ENCODE assay signal across 8 cellular contexts in the genomic region with DNA sequence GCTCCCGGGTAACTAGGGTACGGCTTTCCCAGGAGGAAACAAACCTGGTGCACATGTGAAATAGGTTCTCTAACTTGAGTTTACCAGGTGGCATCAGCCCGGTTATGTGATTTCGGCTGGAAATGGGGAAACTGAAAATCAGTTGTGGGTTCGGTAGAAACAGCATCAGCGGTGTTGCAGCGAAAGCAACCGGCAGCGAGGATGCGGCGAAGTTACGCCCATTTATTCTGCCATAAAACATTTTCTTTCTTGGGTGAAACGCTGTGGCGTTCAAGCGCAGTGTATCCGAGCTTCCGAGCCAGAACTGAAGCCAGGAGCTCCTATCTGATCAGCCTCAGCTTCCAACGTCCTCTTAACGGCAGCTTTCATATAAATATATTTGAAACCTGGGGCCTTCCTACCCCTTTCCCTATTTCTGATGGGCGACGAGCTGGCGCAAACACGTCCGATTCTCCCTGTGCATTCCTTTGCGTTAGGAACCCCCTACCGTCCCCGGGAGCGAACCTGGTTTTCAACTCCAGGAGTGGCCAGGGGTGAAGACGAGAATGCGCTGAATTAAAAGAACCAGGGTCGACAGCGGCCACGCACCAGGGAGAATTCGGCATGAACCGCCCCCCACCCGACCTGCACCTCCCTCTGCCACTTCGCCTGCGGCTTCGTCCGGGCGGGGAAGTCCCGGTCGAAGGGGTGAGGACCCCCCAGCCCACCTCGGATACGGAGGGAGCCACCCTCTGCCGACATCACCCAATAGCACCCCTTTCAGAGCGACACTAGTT. TPM values are rescaled to one million over a fixed set of nuclear protein-coding genes. Genes with fewer than 3 reads are reported as not detected.
A peak's percentile ranks its signal among the peaks of the same experiment; 100 is the strongest.
DNase-seq lines count a peak whose midpoint lies in the region; ATAC-seq and TF ChIP-seq lines count a peak whose summit lies in the region.

No MANE protein-coding gene starts in this region.

- H3K4me1 ChIP-seq in left ventricle myocardium inferior = peaks cover 63% of the 10 kb centered on the region
- peaks cover 16 to 22% of the 10 kb centered on the region in 2 donors for H3K4me1 ChIP-seq in mucosa of rectum (ENCODE audit: control insufficient read depth in 2 of 2, insufficient read depth in 2 of 2, low read length in 2 of 2)
- H3K4me1 ChIP-seq in upper lobe of left lung = peaks cover 19 to 33% (median 26%) of the 10 kb centered on the region in 4 donors

- H3K4me3 ChIP-seq in left ventricle myocardium inferior = peak overlapping the region; percentile 78
- peak overlapping the region; percentile 83 for H3K4me3 ChIP-seq in WERI-Rb-1 (ENCODE audit: low read depth, low read length)
- H3K4me3 ChIP-seq in mucosa of rectum (ENCODE audit: low read length in 2 of 2) = peak overlapping the region; percentile 79
- H3K4me3 ChIP-seq in upper lobe of left lung = peak overlapping the region; percentile 26 to 97 (median 74)

- TF ChIP-seq CTCF in left ventricle myocardium inferior (IDR thresholded peaks at IDR 0.05; ENCODE audit: borderline replicate concordance) = no peak
- no peak for TF ChIP-seq CTCF in WERI-Rb-1 (IDR thresholded peaks at IDR 0.05; ENCODE audit: low read depth, low read length)
- TF ChIP-seq CTCF in upper lobe of left lung (IDR thresholded peaks at IDR 0.05) = no peak

- WGBS in upper lobe of left lung, 2 donors = 1 to 3% methylated on average over 33 to 47 of the region's 47 CpGs

- peak overlapping the region; percentile 56 to 62 for H3K9ac ChIP-seq in mucosa of rectum (ENCODE audit: low read depth in 1 of 2, low read length in 2 of 2)

- H3K27ac ChIP-seq in left ventricle myocardium inferior (replicated peaks) (peak overlapping the region; percentile 90), WERI-Rb-1 (no peak overlapping the region), mucosa of rectum (ENCODE audit: low read depth in 2 of 2, low read length in 2 of 2) (no peak overlapping the region), upper lobe of left lung (no peak overlapping the region)

- H3K27me3 ChIP-seq in left ventricle myocardium inferior (ENCODE audit: low read depth) = peaks cover 15% of the 10 kb centered on the region
- H3K27me3 ChIP-seq in WERI-Rb-1 (ENCODE audit: insufficient read depth, low read depth, severe bottlenecking) = peaks cover 5% of the 10 kb centered on the region
- H3K27me3 ChIP-seq in mucosa of rectum (ENCODE audit: control insufficient read depth in 2 of 2, insufficient read depth in 2 of 2, low read length in 2 of 2) = peaks cover 0 to 14% of the 10 kb centered on the region in 2 donors
- H3K27me3 ChIP-seq in upper lobe of left lung = peaks cover 0 to 16% (median 7%) of the 10 kb centered on the region in 4 donors

- no peak for TF ChIP-seq POLR2A in upper lobe of left lung (IDR thresholded peaks at IDR 0.05)

- ATAC-seq in upper lobe of left lung (ENCODE audit: low FRiP score in 2 of 2) (no peak), HG03135 (IDR thresholded peaks at IDR 0.05; ENCODE audit: unreplicated experiment) (no peak), GM21737 (IDR thresholded peaks at IDR 0.05; ENCODE audit: unreplicated experiment) (no peak)

- no peak for TF ChIP-seq EP300 in upper lobe of left lung (IDR thresholded peaks at IDR 0.05)

- H3K36me3 ChIP-seq in left ventricle myocardium inferior (no peaks in the 10 kb centered on the region), WERI-Rb-1 (no peaks in the 10 kb centered on the region), mucosa of rectum (ENCODE audit: control insufficient read depth in 2 of 2, insufficient read depth in 2 of 2, low read length in 2 of 2) (no peaks in the 10 kb centered on the region), upper lobe of left lung (no peaks in the 10 kb centered on the region)

- DNase-seq in left ventricle myocardium inferior (no peak), cardiac septum (ENCODE audit: low spot score) (no peak), WERI-Rb-1 (no peak), ecto neural progenitor cell (ENCODE audit: low spot score) (peak; percentile 62), upper lobe of left lung (peak in 1 of 2 donors; percentile 67)

- intact Hi-C loops in left ventricle myocardium inferior (cut with micrococcal nuclease) = loop anchor here (10.0 kb wide), 1 partner anchor 77 kb away; no protein-coding TSS in a partner anchor
- intact Hi-C loops in cardiac septum (cut with DNase I) = loop anchor here (2.0 kb wide), 2 partner anchors 69 to 79 kb away; no protein-coding TSS in a partner anchor

- H3K9me3 ChIP-seq in left ventricle myocardium inferior (replicated peaks) (no peaks in the 10 kb centered on the region), WERI-Rb-1 (ENCODE audit: severe bottlenecking) (no peaks in the 10 kb centered on the region), mucosa of rectum (ENCODE audit: control insufficient read depth in 2 of 2, low read length in 2 of 2) (no peaks in the 10 kb centered on the region), upper lobe of left lung (no peaks in the 10 kb centered on the region)

RNA-seq across cellular contexts. Expression of gene DPF3, which starts 1.6 kb away (rescaled TPM):
- total RNA-seq in left ventricle myocardium inferior = 37.7 TPM
- 36.5 TPM for total RNA-seq in cardiac septum
- total RNA-seq in upper lobe of left lung = 1 to 10 TPM in 3 of 6 donors, under 1 TPM in 3; 0.30 to 1.3 (median 1.0) TPM

RNA-seq across cellular contexts. Expression of gene DCAF4, which starts 34.0 kb away (rescaled TPM):
- 6.9 TPM for total RNA-seq in left ventricle myocardium inferior
- total RNA-seq in cardiac septum = 7.9 TPM
- 10 to 100 TPM; 15.4 to 46.1 (median 19.0) TPM for total RNA-seq in upper lobe of left lung

Comparison
In these comparisons a context has a peak if more than half of its experiments do, and no peak if none do; other contexts are left out.
1. RNA of gene DPF3, which starts 1.6 kb away (total RNA-seq): 37.7 TPM in left ventricle myocardium inferior (single experiment) and 36.5 TPM in cardiac septum (single experiment); 0.30 to 1.3 TPM in upper lobe of left lung; every median in the first group is over 10 times any median in the second.
2. Peak in every context shown above with its lines, with median percentiles within 50 percentile points of each other: H3K4me3 ChIP-seq.